In the genomic region with DNA sequence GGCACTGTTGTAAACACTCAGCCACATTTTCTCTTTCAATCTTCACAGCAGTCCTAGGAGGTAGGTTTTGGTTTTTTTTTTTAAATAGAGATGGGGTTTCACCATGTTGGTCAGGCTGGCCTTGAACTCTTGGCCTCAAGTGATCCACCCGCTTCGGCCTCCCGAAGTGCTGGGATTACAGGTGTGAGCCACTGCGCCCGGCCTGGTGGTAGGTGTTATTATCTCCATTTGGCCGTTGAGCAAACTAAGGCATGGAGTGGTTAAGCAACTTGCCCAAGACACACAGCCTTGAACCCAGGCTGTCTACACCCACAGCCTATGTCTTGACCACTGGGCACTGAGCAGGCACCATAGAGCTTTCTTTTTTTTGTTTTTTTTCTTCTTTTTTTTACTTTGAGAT, we compare ENCODE assay signal across 22 cellular contexts. TPM values are rescaled to one million over a fixed set of nuclear protein-coding genes. Genes with fewer than 3 reads are reported as not detected.
DNase-seq lines count a peak whose midpoint lies in the region; ATAC-seq and TF ChIP-seq lines count a peak whose summit lies in the region.
"Had no signal": no experiment of that assay in that cellular context is flagged by ENCODE, and none has a peak within 500 bp of the region (broad histone marks: within the 10 kb centered on the region; RNA-seq: fewer than 3 reads in every experiment).

No MANE protein-coding gene starts in this region.

- TF ChIP-seq CTCF in HFFc6 (IDR thresholded peaks at IDR 0.05) (no peak), gastroesophageal sphincter (IDR thresholded peaks at IDR 0.05) (no peak), psoas muscle (IDR thresholded peaks at IDR 0.05) (no peak), mucosa of descending colon (IDR thresholded peaks at IDR 0.05) (no peak)

- TF ChIP-seq EP300 in gastroesophageal sphincter (IDR thresholded peaks at IDR 0.05) = no peak

- H3K27me3 Mint-ChIP-seq in HFFc6 (ENCODE audit: insufficient read depth) = peaks cover 81% of the 10 kb centered on the region
- H3K27me3 Mint-ChIP-seq in activated T-helper 2 cell treated with anti-CD3 and anti-CD28 coated beads, Interferon-gamma antibody, Interleukin-2, Interleukin-4, amounts not matched to agents 10 μg/mL and 5 μg/mL and 100 μg/mL, durations not matched to agents 14 hours and 24 hours and 36 hours (ENCODE audit: low read depth) = no peaks in the 10 kb centered on the region
- H3K27me3 Mint-ChIP-seq: CD4-positive, alpha-beta memory T cell; stimulated activated memory B cell treated with anti-CD40 and anti-IgM and Interleukin-4, amounts not matched to agents 10 μg/mL and 1 μg/mL and 100 μg/mL, for 72 hours had no signal

- ATAC-seq in gastroesophageal sphincter (no peak), psoas muscle (no peak), mucosa of descending colon (no peak)
- ATAC-seq: PC-3; right lobe of liver; stimulated activated memory B cell treated with anti-CD40 and anti-IgM and Interleukin-4, amounts not matched to agents 10 μg/mL and 1 μg/mL and 100 μg/mL, for 72 hours; T-helper 17 cell had no signal

- DNase-seq in HFFc6 = peak; percentile 26
- DNase-seq in psoas muscle = peak; percentile 4 to 35
- no peak for DNase-seq in hepatic stellate cell (ENCODE audit: low spot score)
- no peak for DNase-seq in mucosa of descending colon
- DNase-seq in activated T-helper 2 cell treated with anti-CD3 and anti-CD28 coated beads, Interferon-gamma antibody, Interleukin-2, Interleukin-4, amounts not matched to agents 10 μg/mL and 5 μg/mL and 100 μg/mL, durations not matched to agents 14 hours and 24 hours and 36 hours (ENCODE audit: low spot score) = no peak
- DNase-seq: activated CD4-positive, alpha-beta T cell treated with anti-CD3 and anti-CD28 coated beads, Interleukin-2, amount 50 U/mL, for 1 hour; activated gamma-delta T cell treated with Interleukin-2 at 50 U/mL for 16 hours; caudate nucleus; HCEC 1CT; NCI-H1417; NCI-H748 treated with DMSO at 0.1 percent for 48 hours; occipital lobe; PC-3; SJCRH30; T-helper 17 cell; thyroid gland had no signal

- H3K27ac Mint-ChIP-seq in HFFc6 = peak overlapping the region; percentile 98
- no peak overlapping the region for H3K27ac Mint-ChIP-seq in activated T-helper 2 cell treated with anti-CD3 and anti-CD28 coated beads, Interferon-gamma antibody, Interleukin-2, Interleukin-4, amounts not matched to agents 10 μg/mL and 5 μg/mL and 100 μg/mL, durations not matched to agents 14 hours and 24 hours and 36 hours
- H3K27ac Mint-ChIP-seq: CD4-positive, alpha-beta memory T cell; stimulated activated memory B cell treated with anti-CD40 and anti-IgM and Interleukin-4, amounts not matched to agents 10 μg/mL and 1 μg/mL and 100 μg/mL, for 72 hours; T-helper 17 cell had no signal

- peaks cover 26% of the 10 kb centered on the region for H3K36me3 Mint-ChIP-seq in HFFc6 (ENCODE audit: low read depth)
- no peaks in the 10 kb centered on the region for H3K36me3 Mint-ChIP-seq in activated T-helper 2 cell treated with anti-CD3 and anti-CD28 coated beads, Interferon-gamma antibody, Interleukin-2, Interleukin-4, amounts not matched to agents 10 μg/mL and 5 μg/mL and 100 μg/mL, durations not matched to agents 14 hours and 24 hours and 36 hours (ENCODE audit: low read depth)
- H3K36me3 Mint-ChIP-seq: CD4-positive, alpha-beta memory T cell; stimulated activated memory B cell treated with anti-CD40 and anti-IgM and Interleukin-4, amounts not matched to agents 10 μg/mL and 1 μg/mL and 100 μg/mL, for 72 hours had no signal

- H3K4me1 Mint-ChIP-seq in HFFc6 (ENCODE audit: low read depth) = peaks cover 66% of the 10 kb centered on the region
- peaks cover 15% of the 10 kb centered on the region for H3K4me1 Mint-ChIP-seq in activated T-helper 2 cell treated with anti-CD3 and anti-CD28 coated beads, Interferon-gamma antibody, Interleukin-2, Interleukin-4, amounts not matched to agents 10 μg/mL and 5 μg/mL and 100 μg/mL, durations not matched to agents 14 hours and 24 hours and 36 hours (ENCODE audit: low read depth)

- H3K9me3 ChIP-seq in gastroesophageal sphincter (no peaks in the 10 kb centered on the region), psoas muscle (no peaks in the 10 kb centered on the region), mucosa of descending colon (no peaks in the 10 kb centered on the region)
- H3K9me3 ChIP-seq: right lobe of liver, SJCRH30, thyroid gland had no signal

- peak overlapping the region; percentile 62; the same call in 1 of the 2 replicates for H3K4me3 Mint-ChIP-seq in HFFc6
- no peak overlapping the region for H3K4me3 Mint-ChIP-seq in activated T-helper 2 cell treated with anti-CD3 and anti-CD28 coated beads, Interferon-gamma antibody, Interleukin-2, Interleukin-4, amounts not matched to agents 10 μg/mL and 5 μg/mL and 100 μg/mL, durations not matched to agents 14 hours and 24 hours and 36 hours (ENCODE audit: low read depth)
- H3K4me3 Mint-ChIP-seq: CD4-positive, alpha-beta memory T cell; stimulated activated memory B cell treated with anti-CD40 and anti-IgM and Interleukin-4, amounts not matched to agents 10 μg/mL and 1 μg/mL and 100 μg/mL, for 72 hours; T-helper 17 cell had no signal

- H3K4me3 ChIP-seq in gastroesophageal sphincter = no peak overlapping the region
- no peak overlapping the region for H3K4me3 ChIP-seq in psoas muscle
- H3K4me3 ChIP-seq in mucosa of descending colon = no peak overlapping the region
- H3K4me3 ChIP-seq: right lobe of liver, SJCRH30, thyroid gland had no signal

- H3K27me3 ChIP-seq in gastroesophageal sphincter (no peaks in the 10 kb centered on the region), psoas muscle (ENCODE audit: insufficient read depth in 3 of 3, low read length in 2 of 3) (no peaks in the 10 kb centered on the region)
- H3K27me3 ChIP-seq: right lobe of liver, SJCRH30, thyroid gland had no signal

- H3K4me1 ChIP-seq in gastroesophageal sphincter (peaks cover 0 to 78% (median 39%) of the 10 kb centered on the region in 3 donors), psoas muscle (peaks cover 64% of the 10 kb centered on the region), mucosa of descending colon (ENCODE audit: low read depth) (peaks cover 5% of the 10 kb centered on the region)

- peaks cover 26% of the 10 kb centered on the region for H3K9me3 Mint-ChIP-seq in HFFc6
- H3K9me3 Mint-ChIP-seq in activated T-helper 2 cell treated with anti-CD3 and anti-CD28 coated beads, Interferon-gamma antibody, Interleukin-2, Interleukin-4, amounts not matched to agents 10 μg/mL and 5 μg/mL and 100 μg/mL, durations not matched to agents 14 hours and 24 hours and 36 hours = no peaks in the 10 kb centered on the region
- H3K9me3 Mint-ChIP-seq: stimulated activated memory B cell treated with anti-CD40 and anti-IgM and Interleukin-4, amounts not matched to agents 10 μg/mL and 1 μg/mL and 100 μg/mL, for 72 hours had no signal

- peaks cover 0 to 31% of the 10 kb centered on the region in 2 donors for H3K36me3 ChIP-seq in gastroesophageal sphincter
- H3K36me3 ChIP-seq in psoas muscle (ENCODE audit: insufficient read depth in 1 of 2, low read depth in 1 of 2) = peaks cover 0 to 56% of the 10 kb centered on the region in 2 donors
- H3K36me3 ChIP-seq in mucosa of descending colon (ENCODE audit: low read depth) = no peaks in the 10 kb centered on the region
- H3K36me3 ChIP-seq: right lobe of liver, thyroid gland had no signal

- H3K27ac ChIP-seq in gastroesophageal sphincter (peak overlapping the region in 3 of 4 donors; percentile 86 to 88 (median 87)), psoas muscle (peak overlapping the region; percentile 61)
- H3K27ac ChIP-seq: right lobe of liver, SJCRH30, thyroid gland, VCaP had no signal

- no peak for TF ChIP-seq POLR2A in gastroesophageal sphincter (IDR thresholded peaks at IDR 0.05)

- 67 to 100% methylated on average over 3 of the region's 6 CpGs for WGBS in gastroesophageal sphincter (ENCODE audit: low coverage in 1 of 2), 2 donors
- WGBS in psoas muscle, 3 donors = 71 to 74% (median 72%) methylated on average over 6 of the region's 6 CpGs

- intact Hi-C loops in psoas muscle (cut with DNase I) = loop anchor here in 1 of 2 donors (5.0 kb wide), 1 partner anchor 57 kb away; no protein-coding TSS in a partner anchor
- intact Hi-C loops in mucosa of descending colon (cut with DNase I, micrococcal nuclease) = loop anchor here in 1 of 2 donors (10.0 kb wide), 1 partner anchor 120 kb away; no protein-coding TSS in a partner anchor
- intact Hi-C loops in activated T-helper 2 cell treated with anti-CD3 and anti-CD28 coated beads, Interferon-gamma antibody, Interleukin-2, Interleukin-4, amounts not matched to agents 10 μg/mL and 5 μg/mL and 100 μg/mL, durations not matched to agents 14 hours and 24 hours and 36 hours (cut with micrococcal nuclease) = no loop called here

RNA-seq across cellular contexts. Expression of a gene that starts 8.6 kb away (rescaled TPM):
- total RNA-seq in HFFc6 (2021; fragmentation: NEBNext Ultra II Directional; extraction: Animal tissue kit (Norgen Biotek cat#: 25700)) = under 1 TPM; 0.28 to 0.91 (median 0.76) TPM
- total RNA-seq in gastroesophageal sphincter (100 to 1,000 TPM in 2 of 4 donors, 10 to 100 TPM in 2; 58.1 to 145 (median 93.4) TPM), psoas muscle (100 to 1,000 TPM; 245 to 291 (median 266) TPM), mucosa of descending colon (10 to 100 TPM in 1 of 3 donors, 1 to 10 TPM in 1, under 1 TPM in 1; 0.64 to 30.7 (median 6.8) TPM)
- 100 to 1,000 TPM; 120 to 254 (median 151) TPM for polyA plus RNA-seq in psoas muscle
- total RNA-seq in activated T-helper 2 cell treated with anti-CD3 and anti-CD28 coated beads, Interferon-gamma antibody, Interleukin-2, Interleukin-4, amounts not matched to agents 10 μg/mL and 5 μg/mL and 100 μg/mL, durations not matched to agents 14 hours and 24 hours and 36 hours = 0.41 and 0.48 TPM in 2 replicates
- total RNA-seq: CD4-positive, alpha-beta memory T cell; glomerular endothelial cell; occipital lobe; PC-3; T-helper 17 cell had no signal
- polyA plus RNA-seq: CD4-positive, alpha-beta memory T cell had no signal

RNA-seq across cellular contexts. Expression of a gene that starts 24.0 kb away (rescaled TPM):
- total RNA-seq in HFFc6 (2021; fragmentation: NEBNext Ultra II Directional; extraction: Animal tissue kit (Norgen Biotek cat#: 25700)) = 10 to 100 TPM; 66.4 to 78.5 (median 68.7) TPM
- total RNA-seq in gastroesophageal sphincter (10 to 100 TPM; 23.3 to 38.1 (median 30.8) TPM), psoas muscle (10 to 100 TPM; 15.1 to 26.5 (median 18.4) TPM), mucosa of descending colon (10 to 100 TPM; 27.3 to 47.5 (median 33.1) TPM)
- 10 to 100 TPM in 2 of 3 donors, 1 to 10 TPM in 1; 7.0 to 11.3 (median 11.0) TPM for polyA plus RNA-seq in psoas muscle
- total RNA-seq in activated T-helper 2 cell treated with anti-CD3 and anti-CD28 coated beads, Interferon-gamma antibody, Interleukin-2, Interleukin-4, amounts not matched to agents 10 μg/mL and 5 μg/mL and 100 μg/mL, durations not matched to agents 14 hours and 24 hours and 36 hours = 126 and 130 TPM in 2 replicates

RNA-seq across cellular contexts. Expression of a gene that starts 27.0 kb away (rescaled TPM):
- 1,000 to 10,000 TPM; 4,948 to 7,804 (median 5,240) TPM for total RNA-seq in HFFc6 (2021; fragmentation: NEBNext Ultra II Directional; extraction: Animal tissue kit (Norgen Biotek cat#: 25700))
- total RNA-seq in gastroesophageal sphincter (10 to 100 TPM; 14.6 to 92.9 (median 69.7) TPM), psoas muscle (10 to 100 TPM; 10.2 to 46.6 (median 18.7) TPM), mucosa of descending colon (100 to 1,000 TPM in 2 of 3 donors, 10 to 100 TPM in 1; 53.0 to 248 (median 160) TPM)
- polyA plus RNA-seq in psoas muscle = 1 to 10 TPM; 2.3 to 5.4 (median 3.3) TPM
- 13.9 and 15.5 TPM in 2 replicates for total RNA-seq in activated T-helper 2 cell treated with anti-CD3 and anti-CD28 coated beads, Interferon-gamma antibody, Interleukin-2, Interleukin-4, amounts not matched to agents 10 μg/mL and 5 μg/mL and 100 μg/mL, durations not matched to agents 14 hours and 24 hours and 36 hours
- polyA plus RNA-seq: CD4-positive, alpha-beta memory T cell had no signal

RNA-seq across cellular contexts. Expression of a gene that starts 44.5 kb away (rescaled TPM):
- 10 to 100 TPM in 4 of 6 experiments, 1 to 10 TPM in 2; 4.3 to 14.1 (median 11.4) TPM for total RNA-seq in HFFc6 (2021; fragmentation: NEBNext Ultra II Directional; extraction: Animal tissue kit (Norgen Biotek cat#: 25700))
- total RNA-seq in gastroesophageal sphincter = 1 to 10 TPM; 1.3 to 2.8 (median 2.3) TPM
- 1 to 10 TPM in 3 of 4 donors, under 1 TPM in 1; 0.55 to 2.7 (median 1.3) TPM for total RNA-seq in psoas muscle
- polyA plus RNA-seq in psoas muscle = 1 to 10 TPM in 1 of 3 donors, under 1 TPM in 2; 0.64 to 1.3 (median 0.98) TPM
- 1 to 10 TPM in 2 of 3 donors, under 1 TPM in 1; 0.52 to 2.6 (median 1.2) TPM for total RNA-seq in mucosa of descending colon
- 2.0 and 2.4 TPM in 2 replicates for total RNA-seq in activated T-helper 2 cell treated with anti-CD3 and anti-CD28 coated beads, Interferon-gamma antibody, Interleukin-2, Interleukin-4, amounts not matched to agents 10 μg/mL and 5 μg/mL and 100 μg/mL, durations not matched to agents 14 hours and 24 hours and 36 hours

Comparison
In these comparisons a context has a peak if more than half of its experiments do, and no peak if none do; other contexts are left out.
1. DNase-seq: peak in HFFc6 (single experiment) and psoas muscle (2 of 2); none in hepatic stellate cell (single experiment), mucosa of descending colon (0 of 3) and activated T-helper 2 cell treated with anti-CD3 and anti-CD28 coated beads, Interferon-gamma antibody, Interleukin-2, Interleukin-4, amounts not matched to agents 10 μg/mL and 5 μg/mL and 100 μg/mL, durations not matched to agents 14 hours and 24 hours and 36 hours (single experiment).
2. RNA of a gene that starts 27.0 kb away (total RNA-seq): 4,948 to 7,804 TPM in HFFc6; 53.0 to 248 TPM in mucosa of descending colon, 14.6 to 92.9 TPM in gastroesophageal sphincter, 10.2 to 46.6 TPM in psoas muscle and 13.9 to 15.5 TPM in activated T-helper 2 cell treated with anti-CD3 and anti-CD28 coated beads, Interferon-gamma antibody, Interleukin-2, Interleukin-4, amounts not matched to agents 10 μg/mL and 5 μg/mL and 100 μg/mL, durations not matched to agents 14 hours and 24 hours and 36 hours; every median in the first group is over 10 times any median in the second.